20 cellular contexts compared by ENCODE assay signal in the genomic region with DNA sequence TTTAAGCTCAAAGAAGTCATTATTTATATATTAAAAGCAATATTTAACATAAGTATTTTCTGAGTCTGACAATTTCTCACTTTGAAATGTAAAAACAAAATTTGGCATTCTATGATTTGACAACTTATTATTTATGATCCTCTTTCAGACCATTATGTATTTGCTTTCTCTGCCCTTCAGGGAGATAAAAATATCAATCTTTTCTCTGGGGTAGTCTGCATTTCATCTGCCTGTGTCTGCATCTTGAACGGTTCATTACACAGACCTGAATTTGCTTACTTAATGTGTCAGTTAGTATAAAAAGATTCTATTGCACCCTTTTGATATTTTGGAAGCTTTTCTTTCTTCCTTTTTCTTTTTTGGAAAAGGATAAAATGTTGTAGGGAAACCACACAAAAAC.
DNase-seq lines count a peak whose midpoint lies in the region; ATAC-seq and TF ChIP-seq lines count a peak whose summit lies in the region.
"Had no signal": no experiment of that assay in that cellular context is flagged by ENCODE, and none has a peak within 500 bp of the region (broad histone marks: within the 10 kb centered on the region; RNA-seq: fewer than 3 reads in every experiment).

No MANE protein-coding gene starts in this region.

- H3K4me3 ChIP-seq in transverse colon: no peak overlapping the region
- H3K4me3 ChIP-seq: A549, HAP-1 had no signal

- ATAC-seq in SK-N-SH treated with all-trans-retinoic acid at 6 μM for 48 hours: no peak
- ATAC-seq: A549 had no signal

- WGBS in transverse colon (ENCODE audit: low coverage in 1 of 2), 2 donors: 51 to 57% methylated on average over 1 of the region's 1 CpG

- TF ChIP-seq CTCF in transverse colon (IDR thresholded peaks at IDR 0.05): no peak

- no peaks in the 10 kb centered on the region for H3K4me1 ChIP-seq in transverse colon
- H3K4me1 ChIP-seq: A549, HAP-1 had no signal

- TF ChIP-seq POLR2A in transverse colon (IDR thresholded peaks at IDR 0.05): no peak

- DNase-seq in NCI-H1417 treated with DMSO at 0.1 percent for 48 hours (lab: John Stamatoyannopoulos, UW): peak; percentile 50
- DNase-seq in NCI-H69 (lab: John Stamatoyannopoulos, UW): peak; percentile 6
- no peak for DNase-seq in transverse colon
- no peak for DNase-seq in globus pallidus (ENCODE audit: low spot score)
- no peak for DNase-seq in NCI-H128 (lab: John Stamatoyannopoulos, UW; ENCODE audit: unreplicated experiment)
- DNase-seq in activated T-cell treated with anti-CD3 and anti-CD28 coated beads for 4 hours: no peak
- DNase-seq: 8988T; ACHN; AML-193; C1 segment of cervical spinal cord; Calu3; CD4-positive, alpha-beta memory T cell; COR-L47; DMS153; DND-41; GOT3; HFFc6 had no signal

- no peaks in the 10 kb centered on the region for H3K27me3 ChIP-seq in transverse colon

- no peaks in the 10 kb centered on the region for H3K9me3 ChIP-seq in transverse colon
- H3K9me3 ChIP-seq: A549, HAP-1 had no signal

- intact Hi-C loops in transverse colon (cut with DNase I; ENCODE audit: low total_unique reads): no loop called here

- H3K36me3 ChIP-seq in transverse colon: no peaks in the 10 kb centered on the region
- H3K36me3 ChIP-seq: HAP-1 had no signal

- no peak overlapping the region for H3K27ac ChIP-seq in transverse colon
- H3K27ac ChIP-seq: A549 had no signal

- in situ Hi-C loops in transverse colon (cut with MboI; ENCODE audit: low pct_ligation_motif_present in 1 of 4, low pct_unique_long_range_greater_than_20kb in 1 of 4, low sequenced_read_pairs in 3 of 4): loop anchor here in 2 of 4 donors (25.0 kb wide), 1 partner anchor 448 kb away; no protein-coding TSS in a partner anchor

- no peak for TF ChIP-seq EP300 in transverse colon (IDR thresholded peaks at IDR 0.05; ENCODE audit: low read depth)

TF ChIP-seq in SK-N-SH treated with all-trans-retinoic acid at 6 μM for 48 hours, 23 proteins besides CTCF, POLR2A, EP300 and RAD21 (continues in another document):
- TF ChIP-seq, protein P1, sequence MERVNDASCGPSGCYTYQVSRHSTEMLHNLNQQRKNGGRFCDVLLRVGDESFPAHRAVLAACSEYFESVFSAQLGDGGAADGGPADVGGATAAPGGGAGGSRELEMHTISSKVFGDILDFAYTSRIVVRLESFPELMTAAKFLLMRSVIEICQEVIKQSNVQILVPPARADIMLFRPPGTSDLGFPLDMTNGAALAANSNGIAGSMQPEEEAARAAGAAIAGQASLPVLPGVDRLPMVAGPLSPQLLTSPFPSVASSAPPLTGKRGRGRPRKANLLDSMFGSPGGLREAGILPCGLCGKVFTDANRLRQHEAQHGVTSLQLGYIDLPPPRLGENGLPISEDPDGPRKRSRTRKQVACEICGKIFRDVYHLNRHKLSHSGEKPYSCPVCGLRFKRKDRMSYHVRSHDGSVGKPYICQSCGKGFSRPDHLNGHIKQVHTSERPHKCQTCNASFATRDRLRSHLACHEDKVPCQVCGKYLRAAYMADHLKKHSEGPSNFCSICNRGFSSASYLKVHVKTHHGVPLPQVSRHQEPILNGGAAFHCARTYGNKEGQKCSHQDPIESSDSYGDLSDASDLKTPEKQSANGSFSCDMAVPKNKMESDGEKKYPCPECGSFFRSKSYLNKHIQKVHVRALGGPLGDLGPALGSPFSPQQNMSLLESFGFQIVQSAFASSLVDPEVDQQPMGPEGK (CRISPR knock-in tag; IDR thresholded peaks at IDR 0.05; ENCODE audit: borderline replicate concordance): no peak
- TF ChIP-seq, protein P2, sequence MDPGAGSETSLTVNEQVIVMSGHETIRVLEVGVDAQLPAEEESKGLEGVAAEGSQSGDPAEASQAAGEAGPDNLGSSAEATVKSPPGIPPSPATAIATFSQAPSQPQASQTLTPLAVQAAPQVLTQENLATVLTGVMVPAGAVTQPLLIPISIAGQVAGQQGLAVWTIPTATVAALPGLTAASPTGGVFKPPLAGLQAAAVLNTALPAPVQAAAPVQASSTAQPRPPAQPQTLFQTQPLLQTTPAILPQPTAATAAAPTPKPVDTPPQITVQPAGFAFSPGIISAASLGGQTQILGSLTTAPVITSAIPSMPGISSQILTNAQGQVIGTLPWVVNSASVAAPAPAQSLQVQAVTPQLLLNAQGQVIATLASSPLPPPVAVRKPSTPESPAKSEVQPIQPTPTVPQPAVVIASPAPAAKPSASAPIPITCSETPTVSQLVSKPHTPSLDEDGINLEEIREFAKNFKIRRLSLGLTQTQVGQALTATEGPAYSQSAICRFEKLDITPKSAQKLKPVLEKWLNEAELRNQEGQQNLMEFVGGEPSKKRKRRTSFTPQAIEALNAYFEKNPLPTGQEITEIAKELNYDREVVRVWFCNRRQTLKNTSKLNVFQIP (CRISPR knock-in tag; IDR thresholded peaks at IDR 0.05; ENCODE audit: borderline replicate concordance, low read depth): no peak
- TF ChIP-seq, protein P3, sequence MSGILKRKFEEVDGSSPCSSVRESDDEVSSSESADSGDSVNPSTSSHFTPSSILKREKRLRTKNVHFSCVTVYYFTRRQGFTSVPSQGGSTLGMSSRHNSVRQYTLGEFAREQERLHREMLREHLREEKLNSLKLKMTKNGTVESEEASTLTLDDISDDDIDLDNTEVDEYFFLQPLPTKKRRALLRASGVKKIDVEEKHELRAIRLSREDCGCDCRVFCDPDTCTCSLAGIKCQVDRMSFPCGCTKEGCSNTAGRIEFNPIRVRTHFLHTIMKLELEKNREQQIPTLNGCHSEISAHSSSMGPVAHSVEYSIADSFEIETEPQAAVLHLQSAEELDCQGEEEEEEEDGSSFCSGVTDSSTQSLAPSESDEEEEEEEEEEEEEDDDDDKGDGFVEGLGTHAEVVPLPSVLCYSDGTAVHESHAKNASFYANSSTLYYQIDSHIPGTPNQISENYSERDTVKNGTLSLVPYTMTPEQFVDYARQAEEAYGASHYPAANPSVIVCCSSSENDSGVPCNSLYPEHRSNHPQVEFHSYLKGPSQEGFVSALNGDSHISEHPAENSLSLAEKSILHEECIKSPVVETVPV (CRISPR knock-in tag; IDR thresholded peaks at IDR 0.05): peak; percentile 41; the same call in 1 of the 2 replicates
- TF ChIP-seq, protein P4, sequence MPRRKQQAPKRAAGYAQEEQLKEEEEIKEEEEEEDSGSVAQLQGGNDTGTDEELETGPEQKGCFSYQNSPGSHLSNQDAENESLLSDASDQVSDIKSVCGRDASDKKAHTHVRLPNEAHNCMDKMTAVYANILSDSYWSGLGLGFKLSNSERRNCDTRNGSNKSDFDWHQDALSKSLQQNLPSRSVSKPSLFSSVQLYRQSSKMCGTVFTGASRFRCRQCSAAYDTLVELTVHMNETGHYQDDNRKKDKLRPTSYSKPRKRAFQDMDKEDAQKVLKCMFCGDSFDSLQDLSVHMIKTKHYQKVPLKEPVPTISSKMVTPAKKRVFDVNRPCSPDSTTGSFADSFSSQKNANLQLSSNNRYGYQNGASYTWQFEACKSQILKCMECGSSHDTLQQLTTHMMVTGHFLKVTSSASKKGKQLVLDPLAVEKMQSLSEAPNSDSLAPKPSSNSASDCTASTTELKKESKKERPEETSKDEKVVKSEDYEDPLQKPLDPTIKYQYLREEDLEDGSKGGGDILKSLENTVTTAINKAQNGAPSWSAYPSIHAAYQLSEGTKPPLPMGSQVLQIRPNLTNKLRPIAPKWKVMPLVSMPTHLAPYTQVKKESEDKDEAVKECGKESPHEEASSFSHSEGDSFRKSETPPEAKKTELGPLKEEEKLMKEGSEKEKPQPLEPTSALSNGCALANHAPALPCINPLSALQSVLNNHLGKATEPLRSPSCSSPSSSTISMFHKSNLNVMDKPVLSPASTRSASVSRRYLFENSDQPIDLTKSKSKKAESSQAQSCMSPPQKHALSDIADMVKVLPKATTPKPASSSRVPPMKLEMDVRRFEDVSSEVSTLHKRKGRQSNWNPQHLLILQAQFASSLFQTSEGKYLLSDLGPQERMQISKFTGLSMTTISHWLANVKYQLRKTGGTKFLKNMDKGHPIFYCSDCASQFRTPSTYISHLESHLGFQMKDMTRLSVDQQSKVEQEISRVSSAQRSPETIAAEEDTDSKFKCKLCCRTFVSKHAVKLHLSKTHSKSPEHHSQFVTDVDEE (CRISPR knock-in tag; IDR thresholded peaks at IDR 0.05): peak; percentile 49; the same call in 1 of the 2 replicates
- TF ChIP-seq BACH2 (CRISPR knock-in tag; IDR thresholded peaks at IDR 0.05; ENCODE audit: borderline replicate concordance) (no peak), RARB (CRISPR knock-in tag; IDR thresholded peaks at IDR 0.05) (no peak), SNAI2 (CRISPR knock-in tag; IDR thresholded peaks at IDR 0.05) (no peak), ARNTL (CRISPR knock-in tag; IDR thresholded peaks at IDR 0.05; ENCODE audit: borderline replicate concordance, low read depth) (no peak), ZNF70 (CRISPR knock-in tag; IDR thresholded peaks at IDR 0.05) (no peak), TOX (CRISPR knock-in tag; IDR thresholded peaks at IDR 0.05; ENCODE audit: borderline replicate concordance) (no peak; the same call in 1 of the 2 replicates), ZC3H10 (CRISPR knock-in tag; IDR thresholded peaks at IDR 0.05) (no peak), ESRRG (CRISPR knock-in tag; IDR thresholded peaks at IDR 0.05) (no peak), ZFP30 (CRISPR knock-in tag; IDR thresholded peaks at IDR 0.05) (no peak), GLIS3 (CRISPR knock-in tag; IDR thresholded peaks at IDR 0.05) (0 out of 2 replicates have a peak, but pooled peaks have one; percentile 70), ZNF8 (CRISPR knock-in tag; IDR thresholded peaks at IDR 0.05) (no peak), TCF4 (CRISPR knock-in tag; IDR thresholded peaks at IDR 0.05; ENCODE audit: borderline replicate concordance) (peak; percentile 41; the same call in 1 of the 2 replicates), ISL1 (CRISPR knock-in tag; IDR thresholded peaks at IDR 0.05) (peak; percentile 98), OSR1 (CRISPR knock-in tag; IDR thresholded peaks at IDR 0.05) (no peak), CSDC2 (CRISPR knock-in tag; IDR thresholded peaks at IDR 0.05) (no peak), PPARA (CRISPR knock-in tag; IDR thresholded peaks at IDR 0.05; ENCODE audit: borderline replicate concordance) (no peak), ZFP3 (CRISPR knock-in tag; IDR thresholded peaks at IDR 0.05) (no peak)
- TF ChIP-seq, protein P5, sequence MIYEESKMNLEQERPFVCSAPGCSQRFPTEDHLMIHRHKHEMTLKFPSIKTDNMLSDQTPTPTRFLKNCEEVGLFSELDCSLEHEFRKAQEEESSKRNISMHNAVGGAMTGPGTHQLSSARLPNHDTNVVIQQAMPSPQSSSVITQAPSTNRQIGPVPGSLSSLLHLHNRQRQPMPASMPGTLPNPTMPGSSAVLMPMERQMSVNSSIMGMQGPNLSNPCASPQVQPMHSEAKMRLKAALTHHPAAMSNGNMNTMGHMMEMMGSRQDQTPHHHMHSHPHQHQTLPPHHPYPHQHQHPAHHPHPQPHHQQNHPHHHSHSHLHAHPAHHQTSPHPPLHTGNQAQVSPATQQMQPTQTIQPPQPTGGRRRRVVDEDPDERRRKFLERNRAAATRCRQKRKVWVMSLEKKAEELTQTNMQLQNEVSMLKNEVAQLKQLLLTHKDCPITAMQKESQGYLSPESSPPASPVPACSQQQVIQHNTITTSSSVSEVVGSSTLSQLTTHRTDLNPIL (CRISPR knock-in tag; IDR thresholded peaks at IDR 0.05; ENCODE audit: low read depth): no peak

Comparison
In these comparisons a context has a peak if more than half of its experiments do, and no peak if none do; other contexts are left out.
1. DNase-seq: peak in NCI-H1417 treated with DMSO at 0.1 percent for 48 hours (single experiment) and NCI-H69 (single experiment); none in transverse colon (single experiment), globus pallidus (single experiment), NCI-H128 (single experiment) and activated T-cell treated with anti-CD3 and anti-CD28 coated beads for 4 hours (single experiment).